ENCODE assay signal across 15 cellular contexts in genomic region chr10:93672022-93672678, GRCh38. TPM values are rescaled to one million over a fixed set of nuclear protein-coding genes. Genes with fewer than 3 reads are reported as not detected.
DNase-seq lines count a peak whose midpoint lies in the region; TF ChIP-seq lines count a peak whose summit lies in the region.
"Had no signal": no experiment of that assay in that cellular context is flagged by ENCODE, and none has a peak within 500 bp of the region (broad histone marks: within the 10 kb centered on the region; RNA-seq: fewer than 3 reads in every experiment).

No MANE protein-coding gene starts in this region.

- DNase-seq in DMS53 (lab: John Stamatoyannopoulos, UW) (peak; percentile 24), DMS53 treated with DMSO at 0.1 percent for 48 hours (lab: John Stamatoyannopoulos, UW; ENCODE audit: unreplicated experiment) (no peak), stomach (no peak), epidermal melanocyte (ENCODE audit: insufficient read length, low spot score) (no peak), foreskin fibroblast (no peak)
- DNase-seq: DMS79, GM23248, H7 had no signal

- H3K27me3 ChIP-seq in endocrine pancreas (ENCODE audit: control insufficient read depth, insufficient read depth, low read length), result no peaks in the 10 kb centered on the region
- H3K27me3 ChIP-seq in liver (ENCODE audit: control insufficient read depth in 4 of 4, insufficient read depth in 4 of 4, low read length in 3 of 4), result no peaks in the 10 kb centered on the region
- H3K27me3 ChIP-seq in stomach, result no peaks in the 10 kb centered on the region

- no peaks in the 10 kb centered on the region for H3K9me3 ChIP-seq in endocrine pancreas (ENCODE audit: control insufficient read depth, low read length)
- no peaks in the 10 kb centered on the region for H3K9me3 ChIP-seq in liver (ENCODE audit: control insufficient read depth in 4 of 4, low read length in 3 of 4)
- no peaks in the 10 kb centered on the region for H3K9me3 ChIP-seq in stomach

- TF ChIP-seq RAD21 in liver (IDR thresholded peaks at IDR 0.05), result peak; percentile 45 to 61

- TF ChIP-seq CTCF in liver (IDR thresholded peaks at IDR 0.05; ENCODE audit: low read depth, low read length, missing input control), result no peak
- TF ChIP-seq CTCF in stomach (IDR thresholded peaks at IDR 0.05), result no peak
- TF ChIP-seq CTCF in foreskin fibroblast (IDR thresholded peaks at IDR 0.05; ENCODE audit: low read depth, low read length), result no peak

- TF ChIP-seq EP300 in stomach (IDR thresholded peaks at IDR 0.05), result no peak

- H3K4me3 ChIP-seq in endocrine pancreas (ENCODE audit: control insufficient read depth, insufficient read depth, low read length), result peak overlapping the region; percentile 59
- H3K4me3 ChIP-seq in liver (ENCODE audit: low read depth in 1 of 3, low read length in 3 of 3), result peak overlapping the region in 1 of 3 donors; percentile 15
- no peak overlapping the region for H3K4me3 ChIP-seq in stomach
- H3K4me3 ChIP-seq in foreskin fibroblast (ENCODE audit: low read depth in 1 of 2, low read length in 2 of 2), result no peak overlapping the region
- H3K4me3 ChIP-seq: GM12878, GM23248 had no signal

- intact Hi-C loops in stomach (cut with DNase I; ENCODE audit: low total_unique reads), result no loop called here

- no peak for TF ChIP-seq POLR2A in stomach (IDR thresholded peaks at IDR 0.05)

- peak overlapping the region; percentile 49 to 63 for H3K27ac ChIP-seq in liver (ENCODE audit: low read depth in 1 of 2, low read length in 2 of 2)
- H3K27ac ChIP-seq in stomach, result no peak overlapping the region
- H3K27ac ChIP-seq: 22Rv1, GM23248 had no signal

- H3K4me1 ChIP-seq in endocrine pancreas (ENCODE audit: control insufficient read depth, insufficient read depth, low read length) (peaks cover 9% of the 10 kb centered on the region), liver (ENCODE audit: control insufficient read depth in 4 of 4, insufficient read depth in 4 of 4, low read length in 3 of 4) (peaks cover 5 to 60% (median 50%) of the 10 kb centered on the region in 4 donors), stomach (peaks cover 0 to 7% (median 2%) of the 10 kb centered on the region in 4 donors)

- no peaks in the 10 kb centered on the region for H3K36me3 ChIP-seq in endocrine pancreas (ENCODE audit: control insufficient read depth, insufficient read depth, low read length)
- peaks cover 0 to 3% (median under 1%) of the 10 kb centered on the region in 4 donors for H3K36me3 ChIP-seq in liver (ENCODE audit: control insufficient read depth in 4 of 4, insufficient read depth in 3 of 4, low read depth in 1 of 4, low read length in 3 of 4)
- peaks cover 17 to 83% (median 81%) of the 10 kb centered on the region in 4 donors for H3K36me3 ChIP-seq in stomach

- H3K9ac ChIP-seq in endocrine pancreas (ENCODE audit: control insufficient read depth, insufficient read depth, low read length), result no peak overlapping the region
- H3K9ac ChIP-seq in liver (ENCODE audit: low read depth in 1 of 2, low read length in 2 of 2), result peak overlapping the region in 1 of 2 donors; percentile 60
- H3K9ac ChIP-seq: GM23248 had no signal

- WGBS in liver, result 43% methylated on average over 2 of the region's 2 CpGs
- WGBS in stomach, 5 donors, result 42 to 79% (median 69%) methylated on average over 2 of the region's 2 CpGs

TF ChIP-seq in liver, 16 proteins besides CTCF, POLR2A, EP300 and RAD21:
- TF ChIP-seq ZBTB33 (IDR thresholded peaks at IDR 0.05), result peak; percentile 77
- TF ChIP-seq EGR1 (IDR thresholded peaks at IDR 0.05; ENCODE audit: low read depth in 2 of 2), result no peak
- TF ChIP-seq MAX (IDR thresholded peaks at IDR 0.05), result peak; percentile 77
- TF ChIP-seq NR2F2 (IDR thresholded peaks at IDR 0.05), result peak; percentile 69
- TF ChIP-seq REST (IDR thresholded peaks at IDR 0.05), result peak; percentile 66
- peak; percentile 100 for TF ChIP-seq HNF4A (conservative IDR thresholded peaks at IDR 0.05)
- TF ChIP-seq FOXA1 (IDR thresholded peaks at IDR 0.05), result peak; percentile 83
- peak; percentile 67 to 76 for TF ChIP-seq JUND (IDR thresholded peaks at IDR 0.05)
- TF ChIP-seq, protein P1, sequence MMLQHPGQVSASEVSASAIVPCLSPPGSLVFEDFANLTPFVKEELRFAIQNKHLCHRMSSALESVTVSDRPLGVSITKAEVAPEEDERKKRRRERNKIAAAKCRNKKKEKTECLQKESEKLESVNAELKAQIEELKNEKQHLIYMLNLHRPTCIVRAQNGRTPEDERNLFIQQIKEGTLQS (IDR thresholded peaks at IDR 0.05), result peak; percentile 67
- TF ChIP-seq YY1 (IDR thresholded peaks at IDR 0.05), result peak; percentile 84
- peak; percentile 50 for TF ChIP-seq TAF1 (conservative IDR thresholded peaks at IDR 0.05)
- TF ChIP-seq FOXA2 (IDR thresholded peaks at IDR 0.05), result peak; percentile 95
- peak; percentile 99 for TF ChIP-seq HNF4G (IDR thresholded peaks at IDR 0.05)
- no peak for TF ChIP-seq GABPA (IDR thresholded peaks at IDR 0.05 in 1 of 2, conservative IDR thresholded peaks at IDR 0.05 in 1 of 2)
- TF ChIP-seq RXRA (IDR thresholded peaks at IDR 0.05), result peak; percentile 92 to 93
- TF ChIP-seq SP1 (IDR thresholded peaks at IDR 0.05), result peak; percentile 99

RNA-seq across cellular contexts. Expression of gene FRA10AC1, which starts 30.2 kb away (rescaled TPM):
- total RNA-seq in liver (1 to 10 TPM; 4.8 to 6.9 TPM), stomach (10 to 100 TPM in 2 of 5 donors, 1 to 10 TPM in 3; 1.2 to 42.0 (median 5.3) TPM)
- polyA plus RNA-seq in liver (10 to 100 TPM in 1 of 2 donors, 1 to 10 TPM in 1; 2.5 to 19.2 TPM), stomach (10 to 100 TPM in 1 of 3 donors, 1 to 10 TPM in 2; 6.0 to 10.7 (median 9.5) TPM)

RNA-seq across cellular contexts. Expression of gene PDE6C, which starts 59.8 kb away (rescaled TPM):
- total RNA-seq in liver (not detected), stomach (not detected)
- polyA plus RNA-seq in liver (not detected), stomach (not detected)
- total RNA-seq: A673, G401, GM12878, GM23248, H7 had no signal
- polyA plus RNA-seq: BJ, GM12878, GM23248 had no signal

Comparison
In these comparisons a context has a peak if more than half of its experiments do, and no peak if none do; other contexts are left out.
1. H3K27ac ChIP-seq: peak in liver (2 of 2); none in stomach (0 of 5).